In genomic region chr10:87683356-87683755, GRCh38 we compare ENCODE assay signal across 2 cellular contexts.
TF ChIP-seq lines count a peak whose summit lies in the region.

No MANE protein-coding gene starts in this region.

TF ChIP-seq in HepG2, 621 proteins besides CTCF, POLR2A, EP300 and RAD21:
- TF ChIP-seq MAFK (conservative IDR thresholded peaks at IDR 0.05 in 1 of 2, IDR thresholded peaks at IDR 0.05 in 1 of 2; ENCODE audit: low read length in 2 of 2), result peak; percentile 61 to 67; a peak in 3 of 4 replicates
- no peak for TF ChIP-seq RBM39 (IDR thresholded peaks at IDR 0.05; ENCODE audit: low read depth, low read length, poor library complexity, severe bottlenecking)

TF ChIP-seq in K562, 482 proteins besides CTCF, POLR2A, EP300 and RAD21:
- TF ChIP-seq C11orf30 (IDR thresholded peaks at IDR 0.05; ENCODE audit: low read depth), result 0 out of 2 replicates have a peak, but pooled peaks have one; percentile 16
- no peak for TF ChIP-seq SMARCC2 (IDR thresholded peaks at IDR 0.05; ENCODE audit: low read depth)
- peak; percentile 43; the same call in 1 of the 2 replicates for TF ChIP-seq ZNF316 (IDR thresholded peaks at IDR 0.05)
